ENCODE assay signal across 8 cellular contexts in genomic region chr1:100949515-100950158, GRCh38. TPM values are rescaled to one million over a fixed set of nuclear protein-coding genes. Genes with fewer than 3 reads are reported as not detected.
DNase-seq lines count a peak whose midpoint lies in the region; ATAC-seq, FAIRE-seq and TF ChIP-seq lines count a peak whose summit lies in the region.
"Not testable (repeated sequence)": the region's sequence is repeated elsewhere in the genome, so short reads cannot be mapped to it uniquely, and the experiment has no call there.

No MANE protein-coding gene starts in this region.

- H3K27me3 ChIP-seq in right lobe of liver: not testable (repeated sequence)

- not testable (repeated sequence) for H3K4me3 ChIP-seq in choroid plexus epithelial cell (ENCODE audit: low read depth, low read length); right lobe of liver

- TF ChIP-seq POLR2A in GM12892 (IDR thresholded peaks at IDR 0.05; ENCODE audit: low read depth, low read length); right lobe of liver (IDR thresholded peaks at IDR 0.05): not testable (repeated sequence)

- not testable (repeated sequence) for DNase-seq in GM12892 (ENCODE audit: insufficient read length)
- DNase-seq in NCI-H82 (lab: John Stamatoyannopoulos, UW) (peak; percentile 68), choroid plexus epithelial cell (ENCODE audit: low read depth) (peak; percentile 59), right lobe of liver (peak; percentile 73 to 83 (median 76))
- peak; percentile 15 to 45 for DNase-seq in activated CD8-positive, alpha-beta memory T cell treated with anti-CD3 and anti-CD28 coated beads for 1 hour (ENCODE audit: extremely low read depth in 1 of 2, low read depth in 1 of 2)
- DNase-seq in stimulated activated effector memory CD8-positive, alpha-beta T cell treated with anti-CD3 and anti-CD28 coated beads, Interleukin-12 subunit alpha, Interleukin-12 subunit beta, amount 100 ng/mL, for 72 hours (ENCODE audit: low spot score in 2 of 2): peak in 1 of 2 donors; percentile 64

- H3K4me1 ChIP-seq in right lobe of liver: not testable (repeated sequence)

- peak overlapping the region; percentile 61 for H3K27ac Mint-ChIP-seq in stimulated activated effector memory CD8-positive, alpha-beta T cell treated with anti-CD3 and anti-CD28 coated beads, Interleukin-12 subunit alpha, Interleukin-12 subunit beta, amount 100 ng/mL, for 72 hours

- H3K36me3 ChIP-seq in right lobe of liver: not testable (repeated sequence)

- H3K4me3 Mint-ChIP-seq in stimulated activated effector memory CD8-positive, alpha-beta T cell treated with anti-CD3 and anti-CD28 coated beads, Interleukin-12 subunit alpha, Interleukin-12 subunit beta, amount 100 ng/mL, for 72 hours: peak overlapping the region; percentile 33

- WGBS in right lobe of liver (ENCODE audit: insufficient coverage, low coverage, low lambda C conversion rate, missing lambda C conversion rate): 83% methylated on average over 5 of the region's 9 CpGs

- H3K27ac ChIP-seq in right lobe of liver: not testable (repeated sequence)

- peaks cover 73% of the 10 kb centered on the region for H3K36me3 Mint-ChIP-seq in stimulated activated effector memory CD8-positive, alpha-beta T cell treated with anti-CD3 and anti-CD28 coated beads, Interleukin-12 subunit alpha, Interleukin-12 subunit beta, amount 100 ng/mL, for 72 hours

- H3K9me3 ChIP-seq in right lobe of liver: not testable (repeated sequence)

- H3K4me1 Mint-ChIP-seq in stimulated activated effector memory CD8-positive, alpha-beta T cell treated with anti-CD3 and anti-CD28 coated beads, Interleukin-12 subunit alpha, Interleukin-12 subunit beta, amount 100 ng/mL, for 72 hours: peaks cover 54% of the 10 kb centered on the region

- peak; percentile 40 for FAIRE-seq in GM12892 (lab: Jason Lieb, UNC)

- peaks cover 32% of the 10 kb centered on the region for H3K9me3 Mint-ChIP-seq in stimulated activated effector memory CD8-positive, alpha-beta T cell treated with anti-CD3 and anti-CD28 coated beads, Interleukin-12 subunit alpha, Interleukin-12 subunit beta, amount 100 ng/mL, for 72 hours

- ATAC-seq in GM21786 (IDR thresholded peaks at IDR 0.05; ENCODE audit: unreplicated experiment): peak; percentile 76
- ATAC-seq in HG03521 (IDR thresholded peaks at IDR 0.05; ENCODE audit: unreplicated experiment): peak; percentile 74
- ATAC-seq in right lobe of liver: peak; percentile 79 to 95 (median 87)
- ATAC-seq in stimulated activated effector memory CD8-positive, alpha-beta T cell treated with anti-CD3 and anti-CD28 coated beads, Interleukin-12 subunit alpha, Interleukin-12 subunit beta, amount 100 ng/mL, for 72 hours: peak; percentile 62

- not testable (repeated sequence) for TF ChIP-seq CTCF in choroid plexus epithelial cell (conservative IDR thresholded peaks at IDR 0.05; ENCODE audit: low read depth, low read length); right lobe of liver (IDR thresholded peaks at IDR 0.05)

- intact Hi-C loops in right lobe of liver (cut with DNase I): not testable (repeated sequence)

RNA-seq across cellular contexts. Expression of gene SLC30A7, which starts 53.7 kb away (rescaled TPM):
- 10.9 TPM for polyA plus RNA-seq in GM12892 (2012; ENCODE audit: missing spikeins)
- total RNA-seq in right lobe of liver: 10 to 100 TPM; 19.1 to 32.2 (median 23.3) TPM

RNA-seq across cellular contexts. Expression of gene EXTL2, which starts 55.0 kb away (rescaled TPM):
- 13.2 TPM for polyA plus RNA-seq in GM12892 (2012; ENCODE audit: missing spikeins)
- total RNA-seq in right lobe of liver: 1 to 10 TPM; 5.2 to 8.7 (median 7.4) TPM
